In the genomic region with DNA sequence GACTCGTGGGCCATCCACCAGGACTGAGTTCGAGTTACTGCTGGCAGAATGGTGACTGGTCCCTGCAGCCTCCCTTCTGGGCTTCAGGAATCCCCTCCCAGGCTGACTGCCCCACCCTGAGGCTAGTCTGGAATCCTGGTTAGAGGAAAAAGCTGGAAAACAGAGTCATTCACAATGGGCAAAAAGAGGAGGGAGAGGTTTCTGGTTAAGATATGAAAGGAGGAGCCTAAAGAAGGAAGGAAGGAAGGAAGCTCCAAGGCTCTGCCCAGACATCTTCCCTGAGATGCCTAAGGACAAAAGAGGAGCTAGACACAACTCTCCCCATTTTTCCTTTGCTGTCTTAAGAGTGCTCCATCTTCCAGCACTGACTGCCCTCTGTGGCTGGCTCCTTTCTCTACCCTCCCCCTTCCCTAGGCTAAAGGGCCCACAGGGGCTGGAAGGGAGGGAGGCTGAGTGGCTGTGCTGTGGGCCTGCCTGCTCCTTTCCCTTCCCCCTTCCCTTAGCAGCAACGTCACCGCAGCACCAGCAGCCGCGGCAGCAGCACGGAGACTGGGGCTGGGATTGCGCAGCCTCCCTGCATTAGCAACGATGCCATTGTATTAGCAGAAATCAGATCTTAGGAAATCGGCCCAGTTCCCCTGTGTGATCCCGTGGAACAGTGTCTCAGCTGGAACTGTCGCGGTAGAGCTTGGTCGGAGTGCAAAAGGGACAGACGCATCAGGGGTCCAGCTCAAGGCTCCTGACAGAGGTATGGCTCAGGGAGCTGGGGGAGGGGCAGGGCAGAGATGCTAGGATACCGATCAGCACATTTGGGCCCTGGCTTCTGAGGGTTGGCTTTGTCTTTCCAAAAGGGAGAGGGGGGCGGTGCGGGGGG, we compare ENCODE assay signal across 8 cellular contexts.
A peak's percentile ranks its signal among the peaks of the same experiment; 100 is the strongest.
DNase-seq lines count a peak whose midpoint lies in the region; ATAC-seq lines count a peak whose summit lies in the region.

No MANE protein-coding gene starts in this region.

- peak overlapping the region; percentile 58 for H3K9ac ChIP-seq in ES-I3 (ENCODE audit: low read depth, low read length)

- ATAC-seq in GM21526 (IDR thresholded peaks at IDR 0.05; ENCODE audit: low FRiP score, unreplicated experiment) (no peak), HG03175 (IDR thresholded peaks at IDR 0.05; ENCODE audit: unreplicated experiment) (no peak)

- DNase-seq in astrocyte of the hippocampus (ENCODE audit: low read depth, low spot score): peak; percentile 89
- DNase-seq in hypothalamus (lab: John Stamatoyannopoulos, UW): peak in 48 of 51 donors; percentile 34 to 87 (median 70)
- DNase-seq in putamen (ENCODE audit: low spot score): peak; percentile 91
- no peak for DNase-seq in activated CD4-positive, CD25-positive, alpha-beta regulatory T cell treated with anti-CD3 and anti-CD28 coated beads, Interleukin-2, amount 50 U/mL, for 72 hours
- DNase-seq in Kasumi-1 (lab: John Stamatoyannopoulos, UW): no peak

- H3K9me3 ChIP-seq in ES-I3 (ENCODE audit: control insufficient read depth, insufficient read depth, low read length): no peaks in the 10 kb centered on the region

- peaks cover 12% of the 10 kb centered on the region for H3K4me1 ChIP-seq in ES-I3 (ENCODE audit: insufficient read depth, low read length)

- no peaks in the 10 kb centered on the region for H3K36me3 ChIP-seq in ES-I3 (ENCODE audit: insufficient read depth, low read length)

Comparison
In these comparisons a context has a peak if more than half of its experiments do, and no peak if none do; other contexts are left out.
1. DNase-seq: peak in astrocyte of the hippocampus (single experiment), hypothalamus (48 of 51) and putamen (single experiment); none in activated CD4-positive, CD25-positive, alpha-beta regulatory T cell treated with anti-CD3 and anti-CD28 coated beads, Interleukin-2, amount 50 U/mL, for 72 hours (single experiment) and Kasumi-1 (0 of 2).